In genomic region chr3:46923559-46924350, GRCh38 we compare ENCODE assay signal across 9 cellular contexts. TPM values are rescaled to one million over a fixed set of nuclear protein-coding genes. Genes with fewer than 3 reads are reported as not detected.
A peak's percentile ranks its signal among the peaks of the same experiment; 100 is the strongest.
DNase-seq lines count a peak whose midpoint lies in the region; ATAC-seq and TF ChIP-seq lines count a peak whose summit lies in the region.
"Had no signal": no experiment of that assay in that cellular context is flagged by ENCODE, and none has a peak within 500 bp of the region (broad histone marks: within the 10 kb centered on the region; RNA-seq: fewer than 3 reads in every experiment).

No MANE protein-coding gene starts in this region.

- no peak overlapping the region for H3K27ac Mint-ChIP-seq in activated CD4-positive, alpha-beta T cell treated with anti-CD3 and anti-CD28 coated beads, Interleukin-2, amount 10 ng/mL, durations not matched to agents 7 days and 5 days
- peak overlapping the region in 5 of 9 donors; percentile 31 to 54 (median 43) for H3K27ac Mint-ChIP-seq in naive thymus-derived CD4-positive, alpha-beta T cell

- H3K4me3 ChIP-seq in HAP-1 (no peak overlapping the region), epithelial cell of esophagus (ENCODE audit: low read length) (no peak overlapping the region)
- no peak overlapping the region for H3K4me3 ChIP-seq in naive thymus-derived CD4-positive, alpha-beta T cell (ENCODE audit: low read length)

- H3K4me1 ChIP-seq in HAP-1 = no peaks in the 10 kb centered on the region
- H3K4me1 ChIP-seq in naive thymus-derived CD4-positive, alpha-beta T cell (ENCODE audit: control insufficient read depth in 2 of 2, insufficient read depth in 2 of 2, low read length in 2 of 2) = peaks cover 19 to 30% of the 10 kb centered on the region in 2 donors

- H3K36me3 Mint-ChIP-seq in activated CD4-positive, alpha-beta T cell treated with anti-CD3 and anti-CD28 coated beads, Interleukin-2, amount 10 ng/mL, durations not matched to agents 7 days and 5 days (ENCODE audit: low read depth) = peaks cover 68% of the 10 kb centered on the region
- peaks cover 15 to 51% (median 26%) of the 10 kb centered on the region in 5 donors for H3K36me3 Mint-ChIP-seq in naive thymus-derived CD4-positive, alpha-beta T cell

- H3K9me3 ChIP-seq in HAP-1 = no peaks in the 10 kb centered on the region
- H3K9me3 ChIP-seq in naive thymus-derived CD4-positive, alpha-beta T cell (ENCODE audit: control insufficient read depth in 2 of 3, low read length in 3 of 3) = no peaks in the 10 kb centered on the region

- no peaks in the 10 kb centered on the region for H3K27me3 ChIP-seq in HAP-1 (ENCODE audit: low read depth)
- no peaks in the 10 kb centered on the region for H3K27me3 ChIP-seq in naive thymus-derived CD4-positive, alpha-beta T cell (ENCODE audit: control insufficient read depth in 2 of 2, insufficient read depth in 2 of 2, low read length in 2 of 2)

- H3K4me3 Mint-ChIP-seq in activated CD4-positive, alpha-beta T cell treated with anti-CD3 and anti-CD28 coated beads, Interleukin-2, amount 10 ng/mL, durations not matched to agents 7 days and 5 days = no peak overlapping the region
- no peak overlapping the region for H3K4me3 Mint-ChIP-seq in naive thymus-derived CD4-positive, alpha-beta T cell

- H3K9me3 Mint-ChIP-seq in activated CD4-positive, alpha-beta T cell treated with anti-CD3 and anti-CD28 coated beads, Interleukin-2, amount 10 ng/mL, durations not matched to agents 7 days and 5 days = peaks cover 7% of the 10 kb centered on the region
- peaks cover 0 to 6% (median 0%) of the 10 kb centered on the region in 11 donors for H3K9me3 Mint-ChIP-seq in naive thymus-derived CD4-positive, alpha-beta T cell

- peaks cover 86% of the 10 kb centered on the region for H3K36me3 ChIP-seq in HAP-1 (replicated peaks)
- peaks cover 27 to 81% (median 30%) of the 10 kb centered on the region in 3 experiments for H3K36me3 ChIP-seq in naive thymus-derived CD4-positive, alpha-beta T cell (ENCODE audit: control insufficient read depth in 2 of 3, insufficient read depth in 3 of 3, low read length in 3 of 3)

- H3K27me3 Mint-ChIP-seq in activated CD4-positive, alpha-beta T cell treated with anti-CD3 and anti-CD28 coated beads, Interleukin-2, amount 10 ng/mL, durations not matched to agents 7 days and 5 days = no peaks in the 10 kb centered on the region
- no peaks in the 10 kb centered on the region for H3K27me3 Mint-ChIP-seq in naive thymus-derived CD4-positive, alpha-beta T cell

- peak; percentile 61 for ATAC-seq in naive thymus-derived CD4-positive, alpha-beta T cell
- ATAC-seq in HG03432 (IDR thresholded peaks at IDR 0.05; ENCODE audit: unreplicated experiment) = no peak

- intact Hi-C loops in naive thymus-derived CD4-positive, alpha-beta T cell (cut with micrococcal nuclease) = loop anchor here (1.0 to 2.0 kb wide), 2 partner anchors 75 to 401 kb away; no protein-coding TSS in a partner anchor

- no peak overlapping the region for H3K27ac ChIP-seq in naive thymus-derived CD4-positive, alpha-beta T cell (ENCODE audit: low read depth, low read length)
- H3K27ac ChIP-seq: epithelial cell of prostate had no signal

- POLR2A ChIA-PET in activated CD4-positive, alpha-beta T cell treated with anti-CD3 and anti-CD28 coated beads, Interleukin-2, amount 10 ng/mL, durations not matched to agents 7 days and 5 days (lab: Charles Lee) = no interaction called here
- POLR2A ChIA-PET in naive thymus-derived CD4-positive, alpha-beta T cell (lab: Charles Lee) = interaction anchor here (1.3 kb wide), 1 partner anchor 12 kb away, joined by 4 read pairs; no protein-coding TSS in a partner anchor

- no peak for DNase-seq in AG09319 (ENCODE audit: extremely low read depth, low read depth)
- peak; percentile 17 to 54 for DNase-seq in HAP-1 (ENCODE audit: low spot score in 2 of 2)
- peak; percentile 54 for DNase-seq in activated CD4-positive, alpha-beta T cell treated with anti-CD3 and anti-CD28 coated beads, Interleukin-2, amount 10 ng/mL, durations not matched to agents 7 days and 5 days
- peak; percentile 44 for DNase-seq in epithelial cell of esophagus (ENCODE audit: low read depth)
- DNase-seq in naive thymus-derived CD4-positive, alpha-beta T cell = peak in 6 of 9 donors; percentile 18 to 52 (median 44)
- DNase-seq in amniotic stem cell (lab: John Stamatoyannopoulos, UW) = no peak
- no peak for DNase-seq in GF-D8 (lab: John Stamatoyannopoulos, UW)

- peaks cover 42% of the 10 kb centered on the region for H3K4me1 Mint-ChIP-seq in activated CD4-positive, alpha-beta T cell treated with anti-CD3 and anti-CD28 coated beads, Interleukin-2, amount 10 ng/mL, durations not matched to agents 7 days and 5 days
- peaks cover 13 to 40% (median 28%) of the 10 kb centered on the region in 7 donors for H3K4me1 Mint-ChIP-seq in naive thymus-derived CD4-positive, alpha-beta T cell

- CTCF ChIA-PET in activated CD4-positive, alpha-beta T cell treated with anti-CD3 and anti-CD28 coated beads, Interleukin-2, amount 10 ng/mL, durations not matched to agents 7 days and 5 days (lab: Charles Lee) = interaction anchor here (1.3 to 2.0 kb wide), 11 partner anchors 9 to 410 kb away, joined by 3 to 8 read pairs (median 6); no protein-coding TSS in a partner anchor
- CTCF ChIA-PET in naive thymus-derived CD4-positive, alpha-beta T cell (lab: Charles Lee) = interaction anchor here (1.2 to 2.3 kb wide), 3 partner anchors 51 to 75 kb away, joined by 3 to 15 read pairs (median 6); no protein-coding TSS in a partner anchor

- in situ Hi-C loops in HAP-1 (cut with MboI; ENCODE audit: low sequenced_read_pairs) = loop anchor here (25.0 kb wide), 1 partner anchor 439 kb away; no protein-coding TSS in a partner anchor

- TF ChIP-seq CTCF in AG09319 (IDR thresholded peaks at IDR 0.05; ENCODE audit: low read depth, low read length) (peak; percentile 57), epithelial cell of esophagus (IDR thresholded peaks at IDR 0.05; ENCODE audit: insufficient read depth, low read depth, low read length, missing control alignments) (peak; percentile 74)

RNA-seq across cellular contexts. Expression of gene PTH1R, which starts 46.2 kb away (rescaled TPM):
- total RNA-seq in activated CD4-positive, alpha-beta T cell treated with anti-CD3 and anti-CD28 coated beads, Interleukin-2, amount 10 ng/mL, durations not matched to agents 7 days and 5 days = not detected
- not detected for total RNA-seq in naive thymus-derived CD4-positive, alpha-beta T cell
- not detected for polyA plus RNA-seq in naive thymus-derived CD4-positive, alpha-beta T cell

RNA-seq across cellular contexts. Expression of gene CCDC12, which starts 52.8 kb away (rescaled TPM):
- 10 to 100 TPM; 48.7 to 56.1 TPM for total RNA-seq in activated CD4-positive, alpha-beta T cell treated with anti-CD3 and anti-CD28 coated beads, Interleukin-2, amount 10 ng/mL, durations not matched to agents 7 days and 5 days
- 10 to 100 TPM; 51.6 to 61.5 (median 56.9) TPM for total RNA-seq in naive thymus-derived CD4-positive, alpha-beta T cell
- 100 to 1,000 TPM in 1 of 2 donors, 10 to 100 TPM in 1; 88.2 to 115 TPM for polyA plus RNA-seq in naive thymus-derived CD4-positive, alpha-beta T cell

RNA-seq across cellular contexts. Expression of gene NBEAL2, which starts 55.7 kb away (rescaled TPM):
- 100 to 1,000 TPM; 194 to 212 TPM for total RNA-seq in activated CD4-positive, alpha-beta T cell treated with anti-CD3 and anti-CD28 coated beads, Interleukin-2, amount 10 ng/mL, durations not matched to agents 7 days and 5 days
- total RNA-seq in naive thymus-derived CD4-positive, alpha-beta T cell = 100 to 1,000 TPM in 2 of 5 experiments, 10 to 100 TPM in 3; 48.8 to 289 (median 94.0) TPM
- 1 to 10 TPM; 1.7 to 4.9 TPM for polyA plus RNA-seq in naive thymus-derived CD4-positive, alpha-beta T cell

Comparison
In these comparisons a context has a peak if more than half of its experiments do, and no peak if none do; other contexts are left out.
1. DNase-seq: peak in HAP-1 (2 of 2), activated CD4-positive, alpha-beta T cell treated with anti-CD3 and anti-CD28 coated beads, Interleukin-2, amount 10 ng/mL, durations not matched to agents 7 days and 5 days (single experiment), epithelial cell of esophagus (single experiment) and naive thymus-derived CD4-positive, alpha-beta T cell (6 of 9); none in AG09319 (single experiment), amniotic stem cell (single experiment) and GF-D8 (single experiment).